In the genomic region with DNA sequence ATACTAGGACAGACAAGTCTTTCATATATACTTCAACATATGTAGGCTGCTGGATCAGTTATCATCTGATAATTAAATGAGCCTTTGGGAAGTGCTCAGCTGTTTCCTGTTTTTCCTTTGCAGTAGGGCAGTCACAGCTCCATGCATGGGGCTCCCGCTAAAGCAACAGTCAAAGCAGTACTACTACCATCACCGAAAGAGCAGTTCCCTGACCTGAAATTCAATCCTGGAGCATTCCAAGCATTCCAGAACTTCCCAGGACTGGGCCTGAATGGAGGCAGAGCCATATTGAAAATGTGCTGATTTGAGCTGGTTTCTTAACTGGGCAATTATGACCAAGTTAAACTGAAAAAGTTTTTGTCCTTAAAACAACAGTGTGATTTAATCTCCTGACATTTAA, we compare ENCODE assay signal across 2 cellular contexts.
TF ChIP-seq lines count a peak whose summit lies in the region.

No MANE protein-coding gene starts in this region.

TF ChIP-seq in Ishikawa, 13 proteins besides CTCF, POLR2A, EP300 and RAD21:
- TF ChIP-seq USF1 (IDR thresholded peaks at IDR 0.05) (0 out of 2 replicates have a peak, but pooled peaks have one; percentile 4), NFIC (IDR thresholded peaks at IDR 0.05) (no peak), TEAD4 (IDR thresholded peaks at IDR 0.05) (peak; percentile 92), YY1 (IDR thresholded peaks at IDR 0.05; ENCODE audit: low read depth) (0 out of 2 replicates have a peak, but pooled peaks have one; percentile 31)

TF ChIP-seq in H1, 55 proteins besides CTCF, POLR2A, EP300 and RAD21 (continued from another document):
- peak; percentile 78; the same call in 1 of the 2 replicates for TF ChIP-seq SP1 (IDR thresholded peaks at IDR 0.05; ENCODE audit: low read depth, low read length)
- TF ChIP-seq, protein P1, sequence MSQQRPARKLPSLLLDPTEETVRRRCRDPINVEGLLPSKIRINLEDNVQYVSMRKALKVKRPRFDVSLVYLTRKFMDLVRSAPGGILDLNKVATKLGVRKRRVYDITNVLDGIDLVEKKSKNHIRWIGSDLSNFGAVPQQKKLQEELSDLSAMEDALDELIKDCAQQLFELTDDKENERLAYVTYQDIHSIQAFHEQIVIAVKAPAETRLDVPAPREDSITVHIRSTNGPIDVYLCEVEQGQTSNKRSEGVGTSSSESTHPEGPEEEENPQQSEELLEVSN (IDR thresholded peaks at IDR 0.05) = no peak
- TF ChIP-seq RFX5 (IDR thresholded peaks at IDR 0.05; ENCODE audit: borderline replicate concordance, low read depth, low read length) = no peak
- TF ChIP-seq YY1 (IDR thresholded peaks at IDR 0.05; ENCODE audit: low read depth, low read length) = peak; percentile 85
- no peak for TF ChIP-seq ATF2 (IDR thresholded peaks at IDR 0.05; ENCODE audit: low read length)
- no peak for TF ChIP-seq EZH2 (IDR thresholded peaks at IDR 0.05; ENCODE audit: low read depth, low read length, severe bottlenecking)
- TF ChIP-seq RNF2 (IDR thresholded peaks at IDR 0.05; ENCODE audit: borderline replicate concordance, low read depth, low read length, missing control alignments, poor library complexity, severe bottlenecking) = no peak
- no peak for TF ChIP-seq CBX8 (IDR thresholded peaks at IDR 0.05; ENCODE audit: borderline replicate concordance, low read depth, low read length)
- TF ChIP-seq, protein P2, sequence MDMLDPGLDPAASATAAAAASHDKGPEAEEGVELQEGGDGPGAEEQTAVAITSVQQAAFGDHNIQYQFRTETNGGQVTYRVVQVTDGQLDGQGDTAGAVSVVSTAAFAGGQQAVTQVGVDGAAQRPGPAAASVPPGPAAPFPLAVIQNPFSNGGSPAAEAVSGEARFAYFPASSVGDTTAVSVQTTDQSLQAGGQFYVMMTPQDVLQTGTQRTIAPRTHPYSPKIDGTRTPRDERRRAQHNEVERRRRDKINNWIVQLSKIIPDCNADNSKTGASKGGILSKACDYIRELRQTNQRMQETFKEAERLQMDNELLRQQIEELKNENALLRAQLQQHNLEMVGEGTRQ (IDR thresholded peaks at IDR 0.05; ENCODE audit: low read length) = no peak
- TF ChIP-seq JUND (IDR thresholded peaks at IDR 0.05; ENCODE audit: low read length) = no peak
- no peak for TF ChIP-seq MAX (IDR thresholded peaks at IDR 0.05)
- TF ChIP-seq SAP30 (IDR thresholded peaks at IDR 0.05; ENCODE audit: insufficient read depth, insufficient replicate concordance, low read length) = no peak
- peak; percentile 99 for TF ChIP-seq TEAD4 (IDR thresholded peaks at IDR 0.05; ENCODE audit: low read depth, low read length)
- 0 out of 2 replicates have a peak, but pooled peaks have one; percentile 50 for TF ChIP-seq TAF1 (IDR thresholded peaks at IDR 0.05; ENCODE audit: low read depth, low read length)
- TF ChIP-seq KDM5A (IDR thresholded peaks at IDR 0.05; ENCODE audit: low read length) = no peak
- TF ChIP-seq TAF7 (optimal IDR thresholded peaks at IDR 0.05; ENCODE audit: borderline replicate concordance, low read depth, low read length) = no peak
- no peak for TF ChIP-seq BRCA1 (IDR thresholded peaks at IDR 0.05; ENCODE audit: low read depth, low read length)
- no peak for TF ChIP-seq RXRA (IDR thresholded peaks at IDR 0.05; ENCODE audit: insufficient read depth, low read depth, low read length)
- TF ChIP-seq POU5F1 (IDR thresholded peaks at IDR 0.05; ENCODE audit: low read depth, low read length) = no peak
- TF ChIP-seq SRF (IDR thresholded peaks at IDR 0.05; ENCODE audit: low read depth, low read length) = no peak
- no peak for TF ChIP-seq GTF2F1 (IDR thresholded peaks at IDR 0.05; ENCODE audit: borderline replicate concordance, low read depth, low read length)
- TF ChIP-seq ASH2L (IDR thresholded peaks at IDR 0.05; ENCODE audit: low read length) = peak; percentile 61
- no peak for TF ChIP-seq SIN3A (conservative IDR thresholded peaks at IDR 0.05 in 1 of 2, IDR thresholded peaks at IDR 0.05 in 1 of 2; ENCODE audit: low read depth in 1 of 2, low read length in 2 of 2)
- no peak for TF ChIP-seq CHD1 (IDR thresholded peaks at IDR 0.05; ENCODE audit: low read depth, low read length)
- no peak for TF ChIP-seq CEBPB (IDR thresholded peaks at IDR 0.05; ENCODE audit: low read depth, low read length)
- TF ChIP-seq EGR1 (IDR thresholded peaks at IDR 0.05; ENCODE audit: borderline replicate concordance, low read depth, low read length) = no peak
- no peak for TF ChIP-seq JUN (IDR thresholded peaks at IDR 0.05; ENCODE audit: low read depth, low read length)
- no peak for TF ChIP-seq ATF3 (IDR thresholded peaks at IDR 0.05; ENCODE audit: insufficient read depth, low read depth, low read length)
- TF ChIP-seq POLR2AphosphoS5 (IDR thresholded peaks at IDR 0.05; ENCODE audit: low read depth, low read length) = 0 out of 2 replicates have a peak, but pooled peaks have one; percentile 23
- TF ChIP-seq, protein P3, sequence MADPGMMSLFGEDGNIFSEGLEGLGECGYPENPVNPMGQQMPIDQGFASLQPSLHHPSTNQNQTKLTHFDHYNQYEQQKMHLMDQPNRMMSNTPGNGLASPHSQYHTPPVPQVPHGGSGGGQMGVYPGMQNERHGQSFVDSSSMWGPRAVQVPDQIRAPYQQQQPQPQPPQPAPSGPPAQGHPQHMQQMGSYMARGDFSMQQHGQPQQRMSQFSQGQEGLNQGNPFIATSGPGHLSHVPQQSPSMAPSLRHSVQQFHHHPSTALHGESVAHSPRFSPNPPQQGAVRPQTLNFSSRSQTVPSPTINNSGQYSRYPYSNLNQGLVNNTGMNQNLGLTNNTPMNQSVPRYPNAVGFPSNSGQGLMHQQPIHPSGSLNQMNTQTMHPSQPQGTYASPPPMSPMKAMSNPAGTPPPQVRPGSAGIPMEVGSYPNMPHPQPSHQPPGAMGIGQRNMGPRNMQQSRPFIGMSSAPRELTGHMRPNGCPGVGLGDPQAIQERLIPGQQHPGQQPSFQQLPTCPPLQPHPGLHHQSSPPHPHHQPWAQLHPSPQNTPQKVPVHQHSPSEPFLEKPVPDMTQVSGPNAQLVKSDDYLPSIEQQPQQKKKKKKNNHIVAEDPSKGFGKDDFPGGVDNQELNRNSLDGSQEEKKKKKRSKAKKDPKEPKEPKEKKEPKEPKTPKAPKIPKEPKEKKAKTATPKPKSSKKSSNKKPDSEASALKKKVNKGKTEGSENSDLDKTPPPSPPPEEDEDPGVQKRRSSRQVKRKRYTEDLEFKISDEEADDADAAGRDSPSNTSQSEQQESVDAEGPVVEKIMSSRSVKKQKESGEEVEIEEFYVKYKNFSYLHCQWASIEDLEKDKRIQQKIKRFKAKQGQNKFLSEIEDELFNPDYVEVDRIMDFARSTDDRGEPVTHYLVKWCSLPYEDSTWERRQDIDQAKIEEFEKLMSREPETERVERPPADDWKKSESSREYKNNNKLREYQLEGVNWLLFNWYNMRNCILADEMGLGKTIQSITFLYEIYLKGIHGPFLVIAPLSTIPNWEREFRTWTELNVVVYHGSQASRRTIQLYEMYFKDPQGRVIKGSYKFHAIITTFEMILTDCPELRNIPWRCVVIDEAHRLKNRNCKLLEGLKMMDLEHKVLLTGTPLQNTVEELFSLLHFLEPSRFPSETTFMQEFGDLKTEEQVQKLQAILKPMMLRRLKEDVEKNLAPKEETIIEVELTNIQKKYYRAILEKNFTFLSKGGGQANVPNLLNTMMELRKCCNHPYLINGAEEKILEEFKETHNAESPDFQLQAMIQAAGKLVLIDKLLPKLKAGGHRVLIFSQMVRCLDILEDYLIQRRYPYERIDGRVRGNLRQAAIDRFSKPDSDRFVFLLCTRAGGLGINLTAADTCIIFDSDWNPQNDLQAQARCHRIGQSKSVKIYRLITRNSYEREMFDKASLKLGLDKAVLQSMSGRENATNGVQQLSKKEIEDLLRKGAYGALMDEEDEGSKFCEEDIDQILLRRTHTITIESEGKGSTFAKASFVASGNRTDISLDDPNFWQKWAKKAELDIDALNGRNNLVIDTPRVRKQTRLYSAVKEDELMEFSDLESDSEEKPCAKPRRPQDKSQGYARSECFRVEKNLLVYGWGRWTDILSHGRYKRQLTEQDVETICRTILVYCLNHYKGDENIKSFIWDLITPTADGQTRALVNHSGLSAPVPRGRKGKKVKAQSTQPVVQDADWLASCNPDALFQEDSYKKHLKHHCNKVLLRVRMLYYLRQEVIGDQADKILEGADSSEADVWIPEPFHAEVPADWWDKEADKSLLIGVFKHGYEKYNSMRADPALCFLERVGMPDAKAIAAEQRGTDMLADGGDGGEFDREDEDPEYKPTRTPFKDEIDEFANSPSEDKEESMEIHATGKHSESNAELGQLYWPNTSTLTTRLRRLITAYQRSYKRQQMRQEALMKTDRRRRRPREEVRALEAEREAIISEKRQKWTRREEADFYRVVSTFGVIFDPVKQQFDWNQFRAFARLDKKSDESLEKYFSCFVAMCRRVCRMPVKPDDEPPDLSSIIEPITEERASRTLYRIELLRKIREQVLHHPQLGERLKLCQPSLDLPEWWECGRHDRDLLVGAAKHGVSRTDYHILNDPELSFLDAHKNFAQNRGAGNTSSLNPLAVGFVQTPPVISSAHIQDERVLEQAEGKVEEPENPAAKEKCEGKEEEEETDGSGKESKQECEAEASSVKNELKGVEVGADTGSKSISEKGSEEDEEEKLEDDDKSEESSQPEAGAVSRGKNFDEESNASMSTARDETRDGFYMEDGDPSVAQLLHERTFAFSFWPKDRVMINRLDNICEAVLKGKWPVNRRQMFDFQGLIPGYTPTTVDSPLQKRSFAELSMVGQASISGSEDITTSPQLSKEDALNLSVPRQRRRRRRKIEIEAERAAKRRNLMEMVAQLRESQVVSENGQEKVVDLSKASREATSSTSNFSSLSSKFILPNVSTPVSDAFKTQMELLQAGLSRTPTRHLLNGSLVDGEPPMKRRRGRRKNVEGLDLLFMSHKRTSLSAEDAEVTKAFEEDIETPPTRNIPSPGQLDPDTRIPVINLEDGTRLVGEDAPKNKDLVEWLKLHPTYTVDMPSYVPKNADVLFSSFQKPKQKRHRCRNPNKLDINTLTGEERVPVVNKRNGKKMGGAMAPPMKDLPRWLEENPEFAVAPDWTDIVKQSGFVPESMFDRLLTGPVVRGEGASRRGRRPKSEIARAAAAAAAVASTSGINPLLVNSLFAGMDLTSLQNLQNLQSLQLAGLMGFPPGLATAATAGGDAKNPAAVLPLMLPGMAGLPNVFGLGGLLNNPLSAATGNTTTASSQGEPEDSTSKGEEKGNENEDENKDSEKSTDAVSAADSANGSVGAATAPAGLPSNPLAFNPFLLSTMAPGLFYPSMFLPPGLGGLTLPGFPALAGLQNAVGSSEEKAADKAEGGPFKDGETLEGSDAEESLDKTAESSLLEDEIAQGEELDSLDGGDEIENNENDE (IDR thresholded peaks at IDR 0.05; ENCODE audit: insufficient replicate concordance, low read length) = no peak
